ENCODE assay signal across 25 cellular contexts in genomic region chr4:11133868-11134267, GRCh38.
"Had no signal": no experiment of that assay in that cellular context is flagged by ENCODE, and none has a peak within 500 bp of the region (broad histone marks: within the 10 kb centered on the region; RNA-seq: fewer than 3 reads in every experiment).

No MANE protein-coding gene starts in this region.

- H3K27me3 Mint-ChIP-seq: progenitor cell of endocrine pancreas had no signal

- H3K9me3 ChIP-seq: mucosa of descending colon, neutrophil, right atrium auricular region, right lobe of liver, suprapubic skin, thoracic aorta, tibial artery, upper lobe of right lung had no signal

- FAIRE-seq: urothelium cell line had no signal

- H3K4me1 ChIP-seq: left ventricle myocardium inferior, neural progenitor cell, right atrium auricular region, right lobe of liver, suprapubic skin, tibial artery, upper lobe of right lung had no signal

- DNase-seq: heart right ventricle; islet precursor cell; left ventricle myocardium inferior; midbrain; mucosa of descending colon; natural killer cell; nephron progenitor cell; occipital lobe; right lobe of liver; stimulated activated CD4-positive, alpha-beta T cell treated with anti-CD3 and anti-CD28 coated beads, Interleukin-1b, Interleukin-23, amount 100 ng/mL, for 48 hours; stimulated activated CD4-positive, alpha-beta T cell treated with anti-CD3 and anti-CD28 coated beads, Interleukin-4, amount 100 ng/mL, for 1 hour; tibial artery; trophoblast cell; upper lobe of right lung had no signal

- H3K36me3 ChIP-seq: heart right ventricle, left ventricle myocardium inferior, neural progenitor cell, neutrophil, right atrium auricular region, right lobe of liver, suprapubic skin, thoracic aorta, tibial artery, upper lobe of right lung had no signal

- H3K4me3 Mint-ChIP-seq: natural killer cell; nephron progenitor cell; neural progenitor cell; stimulated activated naive CD8-positive, alpha-beta T cell treated with anti-CD3 and anti-CD28 coated beads, Interleukin-15, Interleukin-2, amounts not matched to agents 100 ng/mL and 50 ng/mL, for 24 hours had no signal

- H3K27ac ChIP-seq: heart right ventricle, hepatocyte, left ventricle myocardium inferior, neural progenitor cell, neutrophil, right atrium auricular region, right lobe of liver, suprapubic skin, thoracic aorta, tibial artery, upper lobe of right lung had no signal

- H3K27me3 ChIP-seq: heart right ventricle, hepatocyte, neural progenitor cell, neutrophil, right atrium auricular region, right lobe of liver, suprapubic skin, tibial artery, upper lobe of right lung had no signal

- ATAC-seq: heart right ventricle, mucosa of descending colon, natural killer cell, right lobe of liver, upper lobe of right lung had no signal

- H3K4me3 ChIP-seq: heart right ventricle, hepatocyte, left ventricle myocardium inferior, lung, mucosa of descending colon, neural progenitor cell, right atrium auricular region, right lobe of liver, smooth muscle cell, suprapubic skin, thoracic aorta, tibial artery, upper lobe of right lung had no signal

- H3K27ac Mint-ChIP-seq: natural killer cell; nephron progenitor cell; neural progenitor cell; progenitor cell of endocrine pancreas; stimulated activated naive CD8-positive, alpha-beta T cell treated with anti-CD3 and anti-CD28 coated beads, Interleukin-15, Interleukin-2, amounts not matched to agents 100 ng/mL and 50 ng/mL, for 24 hours had no signal

- H3K36me3 Mint-ChIP-seq: natural killer cell, neural progenitor cell had no signal

- H3K4me1 Mint-ChIP-seq: natural killer cell, nephron progenitor cell, neural progenitor cell had no signal
